Comparison of ENCODE assay signal across 8 cellular contexts in genomic region chr1:169106095-169106920, GRCh38. TPM values are rescaled to one million over a fixed set of nuclear protein-coding genes. Genes with fewer than 3 reads are reported as not detected.
DNase-seq lines count a peak whose midpoint lies in the region; ATAC-seq and TF ChIP-seq lines count a peak whose summit lies in the region.

TSS of gene ATP1B1 (plus strand) at chr1:169106690. CDS start at chr1:169106830, 140 bp downstream.

- peak within 1 kb of the TSS; percentile 87 for H2AFZ ChIP-seq in mammary epithelial cell (ENCODE audit: low read depth, low read length)

- peak in 2 of 3 donors; percentile 43 to 97 for TF ChIP-seq POLR2A in spleen (IDR thresholded peaks at IDR 0.05)

- H3K4me3 ChIP-seq in WI38 (ENCODE audit: low read depth, low read length) (peak within 1 kb of the TSS; percentile 89), mammary epithelial cell (replicated peaks in 1 of 3; ENCODE audit: insufficient read depth in 1 of 3, low read depth in 2 of 3, low read length in 3 of 3) (peak within 1 kb of the TSS; percentile 84 to 89 (median 88)), spleen (peak within 1 kb of the TSS; percentile 73 to 92 (median 86))

- H3K79me2 ChIP-seq in mammary epithelial cell (ENCODE audit: insufficient read depth, low read length) = peaks cover 47% of the 10 kb centered on the region

- H3K9me3 Mint-ChIP-seq in immature natural killer cell = no peaks in the 10 kb centered on the region

- BruUV-seq in mammary epithelial cell (replicated peaks; lab: Mats Ljungman, UMichigan) = no TSS peak

- dilution Hi-C loops in mammary epithelial cell (cut with HindIII; ENCODE audit: low sequenced_read_pairs) = loop anchor here (25.0 kb wide), 1 partner anchor 469 kb away; no protein-coding TSS in a partner anchor

- CTCF ChIA-PET in mammary epithelial cell (lab: Charles Lee; ENCODE audit: low non-redundant PET) = no interaction called here

- WGBS in mammary epithelial cell (ENCODE audit: low coverage, missing lambda C conversion rate) = 0% methylated on average over 4 of the region's 100 CpGs
- 0 to 1% (median 1%) methylated on average over 31 to 96 of the region's 100 CpGs for WGBS in spleen, 5 donors

- H3K9me3 ChIP-seq in mammary epithelial cell (replicated peaks; ENCODE audit: insufficient read depth, low read length) (no peaks in the 10 kb centered on the region), spleen (no peaks in the 10 kb centered on the region)

- peaks cover 4% of the 10 kb centered on the region for H3K36me3 ChIP-seq in mammary epithelial cell (ENCODE audit: insufficient read depth, low read length)
- H3K36me3 ChIP-seq in spleen = no peaks in the 10 kb centered on the region

- peak; percentile 26; the same call in 1 of the 2 replicates for TF ChIP-seq CTCF in WI38 (IDR thresholded peaks at IDR 0.05; ENCODE audit: low read depth, low read length)
- peak in 1 of 2 donors; percentile 44 for TF ChIP-seq CTCF in mammary epithelial cell (conservative IDR thresholded peaks at IDR 0.05 in 1 of 2, IDR thresholded peaks at IDR 0.05 in 1 of 2; ENCODE audit: extremely low read depth in 1 of 2, insufficient read depth in 1 of 2, low read depth in 1 of 2, low read length in 2 of 2)
- peak in 10 of 11 experiments; percentile 38 to 87 (median 70) for TF ChIP-seq CTCF in spleen (IDR thresholded peaks at IDR 0.05 in 8 of 11, conservative IDR thresholded peaks at IDR 0.05 in 3 of 11)

- H3K4me1 Mint-ChIP-seq in immature natural killer cell = peaks cover 40 to 42% of the 10 kb centered on the region in 2 donors

- H3K4me1 ChIP-seq in mammary epithelial cell (ENCODE audit: insufficient read depth, low read length) (peaks cover 53% of the 10 kb centered on the region), spleen (peaks cover 7 to 86% (median 41%) of the 10 kb centered on the region in 6 donors)

- H4K20me1 ChIP-seq in mammary epithelial cell (ENCODE audit: insufficient read depth, low read length) = no peaks in the 10 kb centered on the region

- H3K27me3 Mint-ChIP-seq in immature natural killer cell (ENCODE audit: low read depth in 3 of 3) = peaks cover 3 to 14% (median 5%) of the 10 kb centered on the region in 3 donors

- H3K36me3 Mint-ChIP-seq in immature natural killer cell = no peaks in the 10 kb centered on the region

- H3K4me2 ChIP-seq in mammary epithelial cell (ENCODE audit: insufficient read depth, low read depth, low read length) = peak within 1 kb of the TSS; percentile 98

- H3K27ac Mint-ChIP-seq in immature natural killer cell = peak within 1 kb of the TSS; percentile 67 to 84 (median 72)

- DNase-seq in AG08395 (ENCODE audit: low spot score) = peak; percentile 90
- DNase-seq in NCI-H2171 treated with DMSO at 0.1 percent for 48 hours (lab: John Stamatoyannopoulos, UW) = peak; percentile 88
- DNase-seq in mammary epithelial cell = peak; percentile 88
- DNase-seq in immature natural killer cell = peak; percentile 82 to 84 (median 84)
- peak; percentile 94 for DNase-seq in spleen

- in situ Hi-C loops in mammary epithelial cell (cut with MboI; ENCODE audit: low sequenced_read_pairs in 2 of 2) = loop anchor here in 1 of 2 donors (25.0 kb wide), 1 partner anchor 256 kb away; the partner anchor contains the start of genes BLZF1 and NME7

- H3K27ac ChIP-seq in mammary epithelial cell (ENCODE audit: insufficient read depth, low read depth, low read length) (peak within 1 kb of the TSS; percentile 98), spleen (peak within 1 kb of the TSS; percentile 66 to 91 (median 82))

- ATAC-seq in GM18870 (IDR thresholded peaks at IDR 0.05; ENCODE audit: unreplicated experiment) (peak; percentile 68), HG03103 (IDR thresholded peaks at IDR 0.05; ENCODE audit: low read depth, unreplicated experiment) (peak; percentile 76)

- intact Hi-C loops in mammary epithelial cell (cut with micrococcal nuclease) (loop anchor here (2.0 to 5.0 kb wide), 3 partner anchors 260 to 440 kb away; partner anchors contain the start of gene NME7), spleen (cut with DNase I; ENCODE audit: low total_unique reads) (loop anchor here (5.0 kb wide), 1 partner anchor 49 kb away; no protein-coding TSS in a partner anchor)

- H3K27me3 ChIP-seq in mammary epithelial cell (ENCODE audit: insufficient read depth, low read length) (no peaks in the 10 kb centered on the region), spleen (replicated peaks in 1 of 7) (peaks cover 0 to 70% (median 8%) of the 10 kb centered on the region in 7 donors)

- H3K9ac ChIP-seq in mammary epithelial cell (ENCODE audit: insufficient read depth, low read length) = peak within 1 kb of the TSS; percentile 99

- peak within 1 kb of the TSS; percentile 84 to 96 (median 88) for H3K4me3 Mint-ChIP-seq in immature natural killer cell

RNA-seq across cellular contexts. Expression of gene ATP1B1, which starts in this region (rescaled TPM):
- total RNA-seq in mammary epithelial cell (100 to 1,000 TPM in 1 of 2 donors, 10 to 100 TPM in 1; 53.2 to 117 TPM), spleen (100 to 1,000 TPM in 1 of 7 donors, 10 to 100 TPM in 6; 42.1 to 101 (median 66.2) TPM)
- polyA plus RNA-seq in mammary epithelial cell (31.0 TPM), immature natural killer cell (1 to 10 TPM; 1.2 to 9.0 (median 2.4) TPM), spleen (10 to 100 TPM in 1 of 3 donors, 1 to 10 TPM in 2; 3.1 to 14.7 (median 5.9) TPM)
- 41.2 TPM for polyA minus RNA-seq in mammary epithelial cell

Comparison
In these comparisons a context has a peak if more than half of its experiments do, and no peak if none do; other contexts are left out.
1. Peak in every context shown above with its lines: DNase-seq, ATAC-seq, H3K4me3 ChIP-seq and H3K27ac ChIP-seq.